In the genomic region with DNA sequence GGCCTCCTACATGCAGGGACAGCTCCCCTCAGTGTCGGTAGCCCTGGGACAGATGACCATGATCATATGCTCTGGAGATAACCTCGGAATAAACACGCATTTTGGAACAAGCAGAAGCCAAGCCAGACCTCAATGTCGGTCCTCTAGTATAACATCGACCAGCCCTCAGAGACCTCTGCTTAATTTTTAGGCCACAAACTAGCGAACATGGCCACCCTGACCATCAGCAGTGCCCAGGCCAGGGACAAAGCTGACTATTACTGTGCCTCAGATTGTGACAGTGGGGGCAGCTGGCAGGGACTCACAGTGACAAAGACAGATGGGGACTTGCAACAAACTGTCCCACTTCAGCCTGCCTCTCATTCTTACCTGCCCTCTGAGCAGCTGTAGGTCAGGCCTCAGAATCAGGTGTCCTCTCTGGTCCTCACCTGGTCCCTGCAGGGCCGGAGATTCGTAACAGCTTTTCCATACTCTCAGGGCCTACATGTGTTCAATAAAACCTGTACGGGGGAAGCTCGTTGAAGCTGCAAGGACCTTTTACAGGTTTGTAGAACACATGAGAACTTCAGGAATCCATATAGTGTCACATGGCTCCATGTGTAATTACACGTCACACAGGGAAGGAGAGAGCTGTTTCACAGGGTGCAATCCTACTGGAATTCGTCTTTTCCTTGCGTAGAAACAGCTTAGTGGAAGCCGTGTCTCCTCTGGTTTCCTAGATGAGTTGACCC, we compare ENCODE assay signal across 28 cellular contexts.
A peak's percentile ranks its signal among the peaks of the same experiment; 100 is the strongest.
DNase-seq lines count a peak whose midpoint lies in the region; ATAC-seq and TF ChIP-seq lines count a peak whose summit lies in the region.
"Had no signal": no experiment of that assay in that cellular context is flagged by ENCODE, and none has a peak within 500 bp of the region (broad histone marks: within the 10 kb centered on the region; RNA-seq: fewer than 3 reads in every experiment).

No MANE protein-coding gene starts in this region.

- no peak for DNase-seq in T-helper 1 cell
- no peak for DNase-seq in natural killer cell
- DNase-seq in natural killer cell treated with Interleukin-12 subunit alpha and Interleukin-12 subunit beta and Interleukin-15 and Interleukin-18, amount 100 ng/mL, for 72 hours (ENCODE audit: low spot score), result no peak
- peak; percentile 32 for DNase-seq in islet precursor cell
- no peak for DNase-seq in cortex of kidney (lab: John Stamatoyannopoulos, UW)
- DNase-seq in NCI-H69 (lab: John Stamatoyannopoulos, UW), result no peak
- DNase-seq: activated gamma-delta T cell; activated T-cell treated with anti-CD3 and anti-CD28 coated beads, Interleukin-2, amount 50 U/mL, for 4 hours; amniotic stem cell; dorsolateral prefrontal cortex; HCEC 1CT; kidney glomerular epithelial cell; NCI-H1417; NCI-H2029 treated with DMSO at 0.1 percent for 48 hours; NCI-H2227 treated with DMSO at 0.1 percent for 48 hours; NCI-H526; occipital lobe; PC-9; SK-N-SH; stimulated activated naive B cell treated with anti-CD40 and anti-IgM and Interleukin-4, amounts not matched to agents 10 μg/mL and 1 μg/mL and 100 μg/mL, for 72 hours; substantia nigra; T-helper 9 cell; upper lobe of right lung had no signal

- intact Hi-C loops in natural killer cell (cut with micrococcal nuclease), result loop anchor here (5.0 kb wide), 1 partner anchor 37 kb away; no protein-coding TSS in a partner anchor

- TF ChIP-seq CTCF in natural killer cell (IDR thresholded peaks at IDR 0.05), result no peak

- ATAC-seq in natural killer cell (no peak), GM18505 (IDR thresholded peaks at IDR 0.05; ENCODE audit: unreplicated experiment) (no peak)
- ATAC-seq in natural killer cell treated with Interleukin-12 subunit alpha and Interleukin-12 subunit beta and Interleukin-15 and Interleukin-18, amount 100 ng/mL, for 72 hours, result no peak
- ATAC-seq: activated CD8-positive, alpha-beta memory T cell treated with anti-CD3 and anti-CD28 coated beads, Interleukin-2, amount 10 ng/mL, durations not matched to agents 7 days and 5 days; activated T-cell treated with anti-CD3 and anti-CD28 coated beads, Interleukin-2, amount 50 U/mL, for 4 hours; stimulated activated naive B cell treated with anti-CD40 and anti-IgM and Interleukin-4, amounts not matched to agents 10 μg/mL and 1 μg/mL and 100 μg/mL, for 72 hours; upper lobe of right lung had no signal

- no peak overlapping the region for H3K4me3 Mint-ChIP-seq in T-helper 1 cell treated with Interleukin-12 subunit alpha and Interleukin-12 subunit beta and Interleukin-4 antibody, amounts not matched to agents 30 μg/mL and 1 μg/mL, for 36 hours
- no peak overlapping the region for H3K4me3 Mint-ChIP-seq in natural killer cell
- no peak overlapping the region for H3K4me3 Mint-ChIP-seq in natural killer cell treated with Interleukin-12 subunit alpha and Interleukin-12 subunit beta and Interleukin-15 and Interleukin-18, amount 100 ng/mL, for 72 hours
- H3K4me3 Mint-ChIP-seq: activated CD8-positive, alpha-beta memory T cell treated with anti-CD3 and anti-CD28 coated beads, Interleukin-2, amount 10 ng/mL, durations not matched to agents 7 days and 5 days; activated T-cell treated with anti-CD3 and anti-CD28 coated beads, Interleukin-2, amount 50 U/mL, for 4 hours; brain; mesothelial cell of epicardium; stimulated activated naive B cell treated with anti-CD40 and anti-IgM and Interleukin-4, amounts not matched to agents 10 μg/mL and 1 μg/mL and 100 μg/mL, for 72 hours had no signal

- TF ChIP-seq POLR2A in GM18505 (IDR thresholded peaks at IDR 0.05; ENCODE audit: borderline replicate concordance, extremely low read depth, insufficient read depth, insufficient read length), result no peak

- no peaks in the 10 kb centered on the region for H3K36me3 Mint-ChIP-seq in T-helper 1 cell treated with Interleukin-12 subunit alpha and Interleukin-12 subunit beta and Interleukin-4 antibody, amounts not matched to agents 30 μg/mL and 1 μg/mL, for 36 hours (ENCODE audit: low read depth)
- no peaks in the 10 kb centered on the region for H3K36me3 Mint-ChIP-seq in natural killer cell
- no peaks in the 10 kb centered on the region for H3K36me3 Mint-ChIP-seq in natural killer cell treated with Interleukin-12 subunit alpha and Interleukin-12 subunit beta and Interleukin-15 and Interleukin-18, amount 100 ng/mL, for 72 hours
- H3K36me3 Mint-ChIP-seq: activated CD8-positive, alpha-beta memory T cell treated with anti-CD3 and anti-CD28 coated beads, Interleukin-2, amount 10 ng/mL, durations not matched to agents 7 days and 5 days; brain; mesothelial cell of epicardium; stimulated activated naive B cell treated with anti-CD40 and anti-IgM and Interleukin-4, amounts not matched to agents 10 μg/mL and 1 μg/mL and 100 μg/mL, for 72 hours had no signal

- H3K4me1 Mint-ChIP-seq in T-helper 1 cell treated with Interleukin-12 subunit alpha and Interleukin-12 subunit beta and Interleukin-4 antibody, amounts not matched to agents 30 μg/mL and 1 μg/mL, for 36 hours (ENCODE audit: low read depth), result peaks cover 43% of the 10 kb centered on the region
- H3K4me1 Mint-ChIP-seq in natural killer cell, result peaks cover 65 to 80% of the 10 kb centered on the region in 2 donors
- H3K4me1 Mint-ChIP-seq in natural killer cell treated with Interleukin-12 subunit alpha and Interleukin-12 subunit beta and Interleukin-15 and Interleukin-18, amount 100 ng/mL, for 72 hours (ENCODE audit: low read depth in 2 of 2), result peaks cover 56 to 62% of the 10 kb centered on the region in 2 donors
- H3K4me1 Mint-ChIP-seq: brain, mesothelial cell of epicardium had no signal

- H3K27me3 Mint-ChIP-seq in T-helper 1 cell treated with Interleukin-12 subunit alpha and Interleukin-12 subunit beta and Interleukin-4 antibody, amounts not matched to agents 30 μg/mL and 1 μg/mL, for 36 hours (ENCODE audit: low read depth), result peaks cover 7% of the 10 kb centered on the region
- no peaks in the 10 kb centered on the region for H3K27me3 Mint-ChIP-seq in natural killer cell (ENCODE audit: low read depth in 2 of 2)
- no peaks in the 10 kb centered on the region for H3K27me3 Mint-ChIP-seq in natural killer cell treated with Interleukin-12 subunit alpha and Interleukin-12 subunit beta and Interleukin-15 and Interleukin-18, amount 100 ng/mL, for 72 hours

- H3K9me3 Mint-ChIP-seq in T-helper 1 cell treated with Interleukin-12 subunit alpha and Interleukin-12 subunit beta and Interleukin-4 antibody, amounts not matched to agents 30 μg/mL and 1 μg/mL, for 36 hours, result no peaks in the 10 kb centered on the region
- H3K9me3 Mint-ChIP-seq in natural killer cell, result no peaks in the 10 kb centered on the region
- H3K9me3 Mint-ChIP-seq in natural killer cell treated with Interleukin-12 subunit alpha and Interleukin-12 subunit beta and Interleukin-15 and Interleukin-18, amount 100 ng/mL, for 72 hours, result no peaks in the 10 kb centered on the region
- H3K9me3 Mint-ChIP-seq: activated T-cell treated with anti-CD3 and anti-CD28 coated beads, Interleukin-2, amount 50 U/mL, for 4 hours; brain; mesothelial cell of epicardium; stimulated activated naive B cell treated with anti-CD40 and anti-IgM and Interleukin-4, amounts not matched to agents 10 μg/mL and 1 μg/mL and 100 μg/mL, for 72 hours had no signal

- peak overlapping the region; percentile 1 for H3K27ac Mint-ChIP-seq in T-helper 1 cell treated with Interleukin-12 subunit alpha and Interleukin-12 subunit beta and Interleukin-4 antibody, amounts not matched to agents 30 μg/mL and 1 μg/mL, for 36 hours
- H3K27ac Mint-ChIP-seq in natural killer cell, result peak overlapping the region; percentile 82 to 87
- H3K27ac Mint-ChIP-seq in natural killer cell treated with Interleukin-12 subunit alpha and Interleukin-12 subunit beta and Interleukin-15 and Interleukin-18, amount 100 ng/mL, for 72 hours, result peak overlapping the region in 1 of 2 donors; percentile 79
- H3K27ac Mint-ChIP-seq: brain, mesothelial cell of epicardium had no signal
